Comparison of ENCODE assay signal across 11 cellular contexts in the genomic region with DNA sequence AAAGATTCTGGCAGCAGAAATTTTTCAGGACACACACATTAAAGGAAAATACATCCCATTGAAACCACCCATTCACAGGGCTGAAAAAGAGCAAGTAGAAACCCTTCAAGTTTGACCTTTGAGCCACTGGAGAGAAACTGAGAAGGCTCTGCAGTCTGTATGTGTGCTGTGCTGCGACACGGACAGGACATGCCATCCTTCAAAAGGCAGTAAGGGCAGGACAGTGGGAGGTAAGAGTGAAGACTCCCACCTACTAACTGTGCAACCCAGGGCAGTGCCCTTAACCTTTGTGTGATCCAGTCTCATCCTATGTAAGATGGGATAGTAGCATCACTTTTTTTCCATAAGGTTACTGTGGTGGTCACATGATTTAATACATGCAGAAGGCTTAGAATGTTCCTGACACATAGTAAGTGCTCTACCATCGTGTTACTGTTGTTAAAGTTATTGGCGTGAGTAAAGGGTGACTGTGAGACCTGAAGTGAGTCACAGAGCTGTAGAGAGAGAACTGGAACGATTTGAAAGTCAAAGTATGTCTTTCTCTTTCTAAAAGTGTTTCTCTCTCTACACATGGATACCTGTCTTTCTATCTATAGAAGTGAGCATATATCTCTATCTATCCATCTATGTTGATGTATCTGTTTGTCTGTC.
DNase-seq lines count a peak whose midpoint lies in the region; ATAC-seq and TF ChIP-seq lines count a peak whose summit lies in the region.
"Had no signal": no experiment of that assay in that cellular context is flagged by ENCODE, and none has a peak within 500 bp of the region (broad histone marks: within the 10 kb centered on the region; RNA-seq: fewer than 3 reads in every experiment).

No MANE protein-coding gene starts in this region.

- no peak for TF ChIP-seq CTCF in 22Rv1 (IDR thresholded peaks at IDR 0.05)

- H3K36me3 ChIP-seq in duodenal mucosa (ENCODE audit: control insufficient read depth in 1 of 2, insufficient read depth in 2 of 2, low read length in 2 of 2), result no peaks in the 10 kb centered on the region
- H3K36me3 ChIP-seq: heart right ventricle, upper lobe of left lung had no signal

- peak overlapping the region; percentile 45 for H3K27ac ChIP-seq in 22Rv1
- peak overlapping the region; percentile 28 for H3K27ac ChIP-seq in duodenal mucosa (ENCODE audit: low read depth, low read length)
- H3K27ac ChIP-seq: heart right ventricle had no signal

- peaks cover 4 to 10% of the 10 kb centered on the region in 2 donors for H3K9me3 ChIP-seq in duodenal mucosa (ENCODE audit: control insufficient read depth in 1 of 2, low read length in 2 of 2)

- H3K4me1 ChIP-seq in duodenal mucosa (ENCODE audit: control insufficient read depth in 1 of 2, insufficient read depth in 2 of 2, low read length in 2 of 2), result peaks cover 36 to 43% of the 10 kb centered on the region in 2 donors

- no peaks in the 10 kb centered on the region for H3K27me3 ChIP-seq in duodenal mucosa (ENCODE audit: control insufficient read depth in 1 of 2, insufficient read depth in 2 of 2, low read length in 2 of 2)
- H3K27me3 ChIP-seq: heart right ventricle, upper lobe of left lung had no signal

- no peak for DNase-seq in COLO668 (lab: John Stamatoyannopoulos, UW; ENCODE audit: unreplicated experiment)
- no peak for DNase-seq in HK-2 (ENCODE audit: unreplicated experiment)
- DNase-seq in stimulated activated CD4-positive, alpha-beta T cell treated with anti-CD3 and anti-CD28 coated beads, Interleukin-4, amount 100 ng/mL, for 1 hour, result no peak
- no peak for DNase-seq in activated CD4-positive, alpha-beta T cell treated with anti-CD3 and anti-CD28 coated beads, Interleukin-2, amount 50 U/mL, for 4 hours
- DNase-seq: effector CD8-positive, alpha-beta T cell; heart right ventricle; upper lobe of left lung had no signal

- H3K9ac ChIP-seq in duodenal mucosa (ENCODE audit: low read depth in 1 of 2, low read length in 2 of 2), result no peak overlapping the region

- ATAC-seq in GM18867 (IDR thresholded peaks at IDR 0.05; ENCODE audit: unreplicated experiment) (peak; percentile 78), HG03095 (IDR thresholded peaks at IDR 0.05; ENCODE audit: unreplicated experiment) (peak; percentile 51)

- H3K4me3 ChIP-seq in duodenal mucosa (ENCODE audit: low read depth in 1 of 2, low read length in 2 of 2), result peak overlapping the region; percentile 1 to 19
- H3K4me3 ChIP-seq: heart right ventricle, upper lobe of left lung had no signal
